18 cellular contexts compared by ENCODE assay signal in the genomic region with DNA sequence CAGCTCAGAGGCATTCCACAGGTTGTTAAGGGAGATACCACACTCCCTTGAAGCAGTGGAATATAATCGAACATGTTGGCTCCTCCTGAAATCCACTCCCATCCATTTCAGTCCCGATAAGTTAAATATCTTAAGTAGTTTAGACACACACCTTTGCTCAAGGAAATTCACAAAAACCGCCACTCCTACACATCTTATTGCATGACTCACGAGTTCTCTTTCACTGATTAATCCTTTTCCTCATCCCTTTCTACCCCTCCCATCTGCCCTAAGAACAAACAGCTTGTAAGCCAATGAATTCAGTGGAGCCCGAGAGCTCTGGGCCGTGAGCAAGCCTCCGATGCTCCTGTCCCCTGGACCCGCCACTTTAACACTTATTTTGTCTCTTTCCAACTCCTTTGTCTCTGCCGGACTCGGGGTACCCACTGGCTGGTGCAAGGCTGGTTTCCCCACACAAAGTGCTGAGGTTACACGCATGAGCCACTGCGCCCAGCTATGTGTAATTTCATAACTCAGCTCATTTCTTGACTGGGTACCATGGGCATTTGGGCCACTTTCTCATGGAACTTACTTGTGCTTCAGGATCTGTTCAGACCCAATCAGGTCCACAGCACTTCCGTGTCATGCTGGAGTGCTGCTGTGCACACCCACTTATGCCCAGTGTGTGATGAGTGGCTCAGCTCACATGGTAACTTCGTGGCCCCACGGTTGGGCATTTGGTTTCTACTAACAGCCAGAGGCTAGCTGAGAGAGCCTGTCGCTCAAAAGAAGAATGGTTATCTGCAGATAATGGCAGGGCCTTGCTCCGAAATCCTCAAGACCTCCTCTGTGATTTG.
A peak's percentile ranks its signal among the peaks of the same experiment; 100 is the strongest.
DNase-seq lines count a peak whose midpoint lies in the region; ATAC-seq and TF ChIP-seq lines count a peak whose summit lies in the region.
"Had no signal": no experiment of that assay in that cellular context is flagged by ENCODE, and none has a peak within 500 bp of the region (broad histone marks: within the 10 kb centered on the region; RNA-seq: fewer than 3 reads in every experiment).

No MANE protein-coding gene starts in this region.

- H3K9me3 ChIP-seq in RWPE2 (ENCODE audit: severe bottlenecking) (peaks cover 3% of the 10 kb centered on the region), A673 (ENCODE audit: low read depth, low read length, poor library complexity, severe bottlenecking) (peaks cover 8% of the 10 kb centered on the region)

- CTCF ChIA-PET in A673 (lab: Charles Lee): no interaction called here

- POLR2A ChIA-PET in A673 (lab: Charles Lee; ENCODE audit: low non-redundant PET): no interaction called here

- in situ Hi-C loops in GM13976 (cut with MboI; ENCODE audit: low sequenced_read_pairs, unreplicated experiment): loop anchor here (25.0 kb wide), 3 partner anchors 167 to 1117 kb away; a partner anchor contains a TSS

- H3K27me3 ChIP-seq in RWPE2 (ENCODE audit: insufficient read depth, poor library complexity, severe bottlenecking) (no peaks in the 10 kb centered on the region), A673 (replicated peaks; ENCODE audit: insufficient read depth, low read depth, low read length, poor library complexity) (no peaks in the 10 kb centered on the region)

- H3K27ac ChIP-seq in RWPE2 (ENCODE audit: poor library complexity, severe bottlenecking): peak overlapping the region; percentile 61
- no peak overlapping the region for H3K27ac ChIP-seq in A673 (ENCODE audit: low read depth, low read length, poor library complexity, severe bottlenecking)

- no peak for TF ChIP-seq CTCF in RWPE2 (IDR thresholded peaks at IDR 0.05; ENCODE audit: poor library complexity, severe bottlenecking)
- TF ChIP-seq CTCF in GM13976 (IDR thresholded peaks at IDR 0.05; ENCODE audit: borderline replicate concordance, control extremely low read depth, extremely low read depth, insufficient read depth, missing control alignments): no peak
- no peak for TF ChIP-seq CTCF in A673 (conservative IDR thresholded peaks at IDR 0.05; ENCODE audit: low read depth, low read length)

- peak; percentile 47 for DNase-seq in A172 (ENCODE audit: low spot score)
- peak; percentile 47 for DNase-seq in HK-2 (ENCODE audit: unreplicated experiment)
- no peak for DNase-seq in RWPE2 (ENCODE audit: low spot score)
- peak; percentile 93 for DNase-seq in kidney glomerular epithelial cell (lab: John Stamatoyannopoulos, UW)
- DNase-seq in GM13976 (ENCODE audit: low spot score): no peak
- no peak for DNase-seq in NOMO-1 treated with DMSO at 0.1 percent for 48 hours (lab: John Stamatoyannopoulos, UW; ENCODE audit: unreplicated experiment)
- DNase-seq in A673 (ENCODE audit: low spot score): no peak
- DNase-seq: CD4-positive, alpha-beta T cell; DMS 273 treated with DMSO at 0.1 percent for 48 hours; H7; Kasumi-1; MV-4-11; NCI-H1436 treated with DMSO at 0.1 percent for 48 hours; NCI-H2081 treated with DMSO at 0.1 percent for 48 hours; NCI-H226; NCI-H526 had no signal

- intact Hi-C loops in A673 (cut with micrococcal nuclease; ENCODE audit: unreplicated experiment): no loop called here

- H3K36me3 ChIP-seq in RWPE2 (ENCODE audit: low read depth): no peaks in the 10 kb centered on the region
- H3K36me3 ChIP-seq in A673 (ENCODE audit: insufficient read depth, low read length, poor library complexity, severe bottlenecking): no peaks in the 10 kb centered on the region

- no TSS peak for BruUV-seq in A673 (replicated peaks; lab: Mats Ljungman, UMichigan)

- H3K4me3 ChIP-seq in RWPE2 (ENCODE audit: severe bottlenecking) (no peak overlapping the region), A673 (ENCODE audit: low read depth, low read length, poor library complexity, severe bottlenecking) (no peak overlapping the region)

- ATAC-seq in RWPE2 (ENCODE audit: low read depth) (peak; percentile 34; the same call in 1 of the 3 replicates), HG02938 (IDR thresholded peaks at IDR 0.05; ENCODE audit: unreplicated experiment) (no peak)
- ATAC-seq: Panc1 had no signal

- H3K4me1 ChIP-seq in RWPE2 (ENCODE audit: insufficient read depth, poor library complexity, severe bottlenecking) (peaks cover 19% of the 10 kb centered on the region), A673 (ENCODE audit: insufficient read depth, low read length, poor library complexity, severe bottlenecking) (no peaks in the 10 kb centered on the region)

Comparison
In these comparisons a context has a peak if more than half of its experiments do, and no peak if none do; other contexts are left out.
1. DNase-seq: peak in A172 (single experiment), HK-2 (single experiment) and kidney glomerular epithelial cell (single experiment); none in RWPE2 (single experiment), GM13976 (single experiment), NOMO-1 treated with DMSO at 0.1 percent for 48 hours (single experiment) and A673 (single experiment).